ENCODE assay signal across 8 cellular contexts in the genomic region with DNA sequence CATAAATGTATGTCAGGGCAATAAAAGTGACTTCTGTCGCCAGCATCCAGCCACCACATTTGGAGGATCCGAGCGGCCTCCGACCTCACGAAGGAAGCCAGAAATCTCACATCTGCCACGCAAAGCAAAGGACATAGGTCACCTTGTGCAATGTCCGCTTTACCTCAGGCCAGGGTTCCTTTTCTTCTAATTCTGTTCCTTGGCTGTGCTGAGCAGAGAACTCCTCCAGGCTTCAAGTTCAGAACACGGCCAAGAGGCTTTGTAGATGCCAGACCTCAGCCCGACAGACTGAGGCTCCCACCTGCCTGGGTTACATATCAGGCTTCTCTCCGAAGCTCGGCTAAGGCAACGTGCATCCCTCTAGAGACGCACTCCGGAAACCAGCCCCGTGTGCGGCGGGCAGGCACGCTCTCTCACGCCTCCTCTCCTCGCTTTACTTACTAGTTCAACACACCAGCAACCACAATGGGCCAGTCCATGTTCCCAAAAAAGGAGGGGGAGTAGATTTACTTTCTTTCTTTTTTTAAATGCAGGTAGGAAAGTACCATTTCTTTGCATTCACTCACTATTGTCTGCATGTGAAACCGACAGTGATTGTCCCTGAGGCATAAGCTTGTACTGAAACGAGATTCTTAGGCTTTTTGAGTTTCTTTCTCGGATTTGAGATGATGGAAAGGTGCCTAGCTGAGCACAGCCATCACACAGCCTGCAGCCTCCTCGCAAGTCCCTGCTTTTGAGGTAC.
DNase-seq lines count a peak whose midpoint lies in the region; ATAC-seq lines count a peak whose summit lies in the region.

No MANE protein-coding gene starts in this region.

- H3K9ac ChIP-seq in mesenchymal stem cell (ENCODE audit: low read length) = peak overlapping the region; percentile 82

- H3K27me3 Mint-ChIP-seq in activated CD4-positive, alpha-beta memory T cell treated with anti-CD3 and anti-CD28 coated beads for 36 hours = no peaks in the 10 kb centered on the region

- H2AFZ ChIP-seq in ACC112 (ENCODE audit: low read length, unreplicated experiment) (peak overlapping the region; percentile 91), mesenchymal stem cell (ENCODE audit: low read depth, low read length) (no peak overlapping the region)

- no peak overlapping the region for H2BK5ac ChIP-seq in mesenchymal stem cell (ENCODE audit: low read depth, low read length, poor library complexity, severe bottlenecking)

- peaks cover 11% of the 10 kb centered on the region for H3K79me1 ChIP-seq in mesenchymal stem cell (replicated peaks; ENCODE audit: low read length, poor library complexity, severe bottlenecking)

- H3K36me3 ChIP-seq in ACC112 (ENCODE audit: insufficient read depth, low read length) (no peaks in the 10 kb centered on the region), mesenchymal stem cell (ENCODE audit: control insufficient read depth in 1 of 2, insufficient read depth in 2 of 2, low read depth in 1 of 2, low read length in 2 of 2) (peaks cover 0 to 5% of the 10 kb centered on the region in 2 experiments)

- no peaks in the 10 kb centered on the region for H3K27me3 ChIP-seq in ACC112 (ENCODE audit: insufficient read depth, low read length)
- no peaks in the 10 kb centered on the region for H3K27me3 ChIP-seq in mesenchymal stem cell (ENCODE audit: control insufficient read depth in 1 of 2, insufficient read depth in 1 of 2, low read length in 2 of 2)

- H3K9me3 Mint-ChIP-seq in activated CD4-positive, alpha-beta memory T cell treated with anti-CD3 and anti-CD28 coated beads for 36 hours = no peaks in the 10 kb centered on the region

- H3K27ac ChIP-seq in ACC112 (ENCODE audit: low read depth, low read length) = peak overlapping the region; percentile 60
- H3K27ac ChIP-seq in mesenchymal stem cell (ENCODE audit: low read length, poor library complexity, severe bottlenecking) = peak overlapping the region; percentile 43

- H3K4ac ChIP-seq in mesenchymal stem cell (ENCODE audit: low read depth in 1 of 2, low read length in 2 of 2) = no peak overlapping the region

- intact Hi-C loops in activated CD4-positive, alpha-beta memory T cell treated with anti-CD3 and anti-CD28 coated beads for 36 hours (cut with micrococcal nuclease) = loop anchor here (1.0 to 5.0 kb wide), 6 partner anchors 15 to 844 kb away; partner anchors contain the start of gene CCDC186

- H4K8ac ChIP-seq in mesenchymal stem cell (ENCODE audit: low read length) = no peak overlapping the region

- WGBS in mesenchymal stem cell = 5% methylated on average over 15 of the region's 24 CpGs

- H3K4me1 ChIP-seq in ACC112 (ENCODE audit: control insufficient read depth, insufficient read depth, low read length, unreplicated experiment) (peaks cover 8% of the 10 kb centered on the region), mesenchymal stem cell (ENCODE audit: control insufficient read depth, insufficient read depth, low read depth, low read length) (peaks cover 5% of the 10 kb centered on the region)

- H3K27ac Mint-ChIP-seq in activated CD4-positive, alpha-beta memory T cell treated with anti-CD3 and anti-CD28 coated beads for 36 hours = peak overlapping the region; percentile 95

- ATAC-seq in GM18907 (IDR thresholded peaks at IDR 0.05; ENCODE audit: unreplicated experiment) = peak; percentile 98
- peak; percentile 98 for ATAC-seq in HG03135 (IDR thresholded peaks at IDR 0.05; ENCODE audit: unreplicated experiment)

- H3K36me3 Mint-ChIP-seq in activated CD4-positive, alpha-beta memory T cell treated with anti-CD3 and anti-CD28 coated beads for 36 hours = peaks cover 3% of the 10 kb centered on the region

- H2BK12ac ChIP-seq in mesenchymal stem cell (ENCODE audit: low read length in 2 of 2) = peak overlapping the region in 1 of 2 experiments; percentile 21

- CTCF ChIA-PET in activated CD4-positive, alpha-beta memory T cell treated with anti-CD3 and anti-CD28 coated beads for 36 hours (lab: Charles Lee) = interaction anchor here (0.7 to 4.8 kb wide), 19 partner anchors 11 to 295 kb away, joined by 3 to 25 read pairs (median 4); partner anchors contain the start of gene FHIP2A

- H3K4me3 Mint-ChIP-seq in activated CD4-positive, alpha-beta memory T cell treated with anti-CD3 and anti-CD28 coated beads for 36 hours = peak overlapping the region; percentile 93

- H3K14ac ChIP-seq in mesenchymal stem cell (ENCODE audit: low read length in 2 of 2) = no peak overlapping the region

- POLR2A ChIA-PET in activated CD4-positive, alpha-beta memory T cell treated with anti-CD3 and anti-CD28 coated beads for 36 hours (lab: Charles Lee) = interaction anchor here (0.6 to 3.4 kb wide), 10 partner anchors 10 to 351 kb away, joined by 3 to 53 read pairs (median 12); no protein-coding TSS in a partner anchor

- peak overlapping the region; percentile 83 for H3K4me2 ChIP-seq in mesenchymal stem cell (ENCODE audit: low read length, poor library complexity, severe bottlenecking)

- peak; percentile 77 for DNase-seq in NCI-H460 (ENCODE audit: extremely low read depth, low read depth)
- peak; percentile 94 for DNase-seq in activated CD4-positive, alpha-beta memory T cell treated with anti-CD3 and anti-CD28 coated beads for 36 hours
- peak; percentile 86 for DNase-seq in effector CD4-positive, alpha-beta T cell
- DNase-seq in mesenchymal stem cell = peak; percentile 82
- peak; percentile 67 for DNase-seq in stimulated activated CD8-positive, alpha-beta memory T cell treated with anti-CD3 and anti-CD28 coated beads, Interleukin-15, amount 100 ng/mL, for 1 hour (ENCODE audit: low read depth)

- H3K18ac ChIP-seq in mesenchymal stem cell (ENCODE audit: low read depth in 1 of 2, low read length in 2 of 2) = peak overlapping the region; percentile 23 to 55

- no peak overlapping the region for H2AK5ac ChIP-seq in mesenchymal stem cell (ENCODE audit: low read length, severe bottlenecking)

- H3K79me2 ChIP-seq in ACC112 (ENCODE audit: control insufficient read depth, insufficient read depth, low read length, unreplicated experiment) = peaks cover 12% of the 10 kb centered on the region

- H2BK120ac ChIP-seq in mesenchymal stem cell (ENCODE audit: low read depth, low read length) = no peak overlapping the region

- no peaks in the 10 kb centered on the region for H3K9me3 ChIP-seq in mesenchymal stem cell (ENCODE audit: control insufficient read depth, low read length)

- peaks cover 43% of the 10 kb centered on the region for H3K4me1 Mint-ChIP-seq in activated CD4-positive, alpha-beta memory T cell treated with anti-CD3 and anti-CD28 coated beads for 36 hours (ENCODE audit: low read depth)

- H3K4me3 ChIP-seq in ACC112 (ENCODE audit: low read depth, low read length) (peak overlapping the region; percentile 80), mesenchymal stem cell (ENCODE audit: insufficient read depth in 1 of 2, low read depth in 1 of 2, low read length in 2 of 2) (peak overlapping the region; percentile 35 to 73)

- no peak overlapping the region for H2BK15ac ChIP-seq in mesenchymal stem cell (ENCODE audit: low read depth, poor library complexity, severe bottlenecking)

- no peak overlapping the region for H3K23ac ChIP-seq in mesenchymal stem cell (ENCODE audit: low read length in 2 of 2)

- H4K91ac ChIP-seq in mesenchymal stem cell (ENCODE audit: low read length) = no peak overlapping the region

Comparison
In these comparisons a context has a peak if more than half of its experiments do, and no peak if none do; other contexts are left out.
1. Peak in every context shown above with its lines: DNase-seq, ATAC-seq, H3K4me3 ChIP-seq and H3K27ac ChIP-seq.